ENCODE assay signal across 1 cellular context in genomic region chr22:42270178-42270511, GRCh38.
TF ChIP-seq lines count a peak whose summit lies in the region.

No MANE protein-coding gene starts in this region.

TF ChIP-seq in HepG2, 621 proteins besides CTCF, POLR2A, EP300 and RAD21 (continued from another document):
- peak; percentile 56; the same call in 1 of the 2 replicates for TF ChIP-seq RBFOX2 (IDR thresholded peaks at IDR 0.05; ENCODE audit: low read depth, low read length)
- no peak for TF ChIP-seq ZNF773 (CRISPR knock-in tag; IDR thresholded peaks at IDR 0.05; ENCODE audit: borderline replicate concordance)
- TF ChIP-seq, protein P1, sequence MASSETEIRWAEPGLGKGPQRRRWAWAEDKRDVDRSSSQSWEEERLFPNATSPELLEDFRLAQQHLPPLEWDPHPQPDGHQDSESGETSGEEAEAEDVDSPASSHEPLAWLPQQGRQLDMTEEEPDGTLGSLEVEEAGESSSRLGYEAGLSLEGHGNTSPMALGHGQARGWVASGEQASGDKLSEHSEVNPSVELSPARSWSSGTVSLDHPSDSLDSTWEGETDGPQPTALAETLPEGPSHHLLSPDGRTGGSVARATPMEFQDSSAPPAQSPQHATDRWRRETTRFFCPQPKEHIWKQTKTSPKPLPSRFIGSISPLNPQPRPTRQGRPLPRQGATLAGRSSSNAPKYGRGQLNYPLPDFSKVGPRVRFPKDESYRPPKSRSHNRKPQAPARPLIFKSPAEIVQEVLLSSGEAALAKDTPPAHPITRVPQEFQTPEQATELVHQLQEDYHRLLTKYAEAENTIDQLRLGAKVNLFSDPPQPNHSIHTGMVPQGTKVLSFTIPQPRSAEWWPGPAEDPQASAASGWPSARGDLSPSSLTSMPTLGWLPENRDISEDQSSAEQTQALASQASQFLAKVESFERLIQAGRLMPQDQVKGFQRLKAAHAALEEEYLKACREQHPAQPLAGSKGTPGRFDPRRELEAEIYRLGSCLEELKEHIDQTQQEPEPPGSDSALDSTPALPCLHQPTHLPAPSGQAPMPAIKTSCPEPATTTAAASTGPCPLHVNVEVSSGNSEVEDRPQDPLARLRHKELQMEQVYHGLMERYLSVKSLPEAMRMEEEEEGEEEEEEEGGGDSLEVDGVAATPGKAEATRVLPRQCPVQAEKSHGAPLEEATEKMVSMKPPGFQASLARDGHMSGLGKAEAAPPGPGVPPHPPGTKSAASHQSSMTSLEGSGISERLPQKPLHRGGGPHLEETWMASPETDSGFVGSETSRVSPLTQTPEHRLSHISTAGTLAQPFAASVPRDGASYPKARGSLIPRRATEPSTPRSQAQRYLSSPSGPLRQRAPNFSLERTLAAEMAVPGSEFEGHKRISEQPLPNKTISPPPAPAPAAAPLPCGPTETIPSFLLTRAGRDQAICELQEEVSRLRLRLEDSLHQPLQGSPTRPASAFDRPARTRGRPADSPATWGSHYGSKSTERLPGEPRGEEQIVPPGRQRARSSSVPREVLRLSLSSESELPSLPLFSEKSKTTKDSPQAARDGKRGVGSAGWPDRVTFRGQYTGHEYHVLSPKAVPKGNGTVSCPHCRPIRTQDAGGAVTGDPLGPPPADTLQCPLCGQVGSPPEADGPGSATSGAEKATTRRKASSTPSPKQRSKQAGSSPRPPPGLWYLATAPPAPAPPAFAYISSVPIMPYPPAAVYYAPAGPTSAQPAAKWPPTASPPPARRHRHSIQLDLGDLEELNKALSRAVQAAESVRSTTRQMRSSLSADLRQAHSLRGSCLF (CRISPR knock-in tag; IDR thresholded peaks at IDR 0.05; ENCODE audit: borderline replicate concordance) = no peak
- no peak for TF ChIP-seq ZBTB44 (CRISPR knock-in tag; IDR thresholded peaks at IDR 0.05)
- no peak for TF ChIP-seq MXI1 (IDR thresholded peaks at IDR 0.05; ENCODE audit: borderline replicate concordance, low read depth, low read length)
- TF ChIP-seq POLR2AphosphoS5 (IDR thresholded peaks at IDR 0.05; ENCODE audit: low read depth, low read length) = no peak
- TF ChIP-seq ZSCAN12 (CRISPR knock-in tag; IDR thresholded peaks at IDR 0.05) = no peak
- TF ChIP-seq CCAR2 (optimal IDR thresholded peaks at IDR 0.05; ENCODE audit: low read depth, low read length) = no peak
- TF ChIP-seq KDM5A (IDR thresholded peaks at IDR 0.05; ENCODE audit: borderline replicate concordance, low read length) = no peak
- no peak for TF ChIP-seq NFYC (CRISPR knock-in tag; IDR thresholded peaks at IDR 0.05)
- TF ChIP-seq, protein P2, sequence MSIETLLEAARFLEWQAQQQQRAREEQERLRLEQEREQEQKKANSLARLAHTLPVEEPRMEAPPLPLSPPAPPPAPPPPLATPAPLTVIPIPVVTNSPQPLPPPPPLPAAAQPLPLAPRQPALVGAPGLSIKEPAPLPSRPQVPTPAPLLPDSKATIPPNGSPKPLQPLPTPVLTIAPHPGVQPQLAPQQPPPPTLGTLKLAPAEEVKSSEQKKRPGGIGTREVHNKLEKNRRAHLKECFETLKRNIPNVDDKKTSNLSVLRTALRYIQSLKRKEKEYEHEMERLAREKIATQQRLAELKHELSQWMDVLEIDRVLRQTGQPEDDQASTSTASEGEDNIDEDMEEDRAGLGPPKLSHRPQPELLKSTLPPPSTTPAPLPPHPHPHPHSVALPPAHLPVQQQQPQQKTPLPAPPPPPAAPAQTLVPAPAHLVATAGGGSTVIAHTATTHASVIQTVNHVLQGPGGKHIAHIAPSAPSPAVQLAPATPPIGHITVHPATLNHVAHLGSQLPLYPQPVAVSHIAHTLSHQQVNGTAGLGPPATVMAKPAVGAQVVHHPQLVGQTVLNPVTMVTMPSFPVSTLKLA (IDR thresholded peaks at IDR 0.05) = no peak
